14 cellular contexts compared by ENCODE assay signal in genomic region chr13:40503026-40503425, GRCh38.
DNase-seq lines count a peak whose midpoint lies in the region; ATAC-seq and TF ChIP-seq lines count a peak whose summit lies in the region.
"Had no signal": no experiment of that assay in that cellular context is flagged by ENCODE, and none has a peak within 500 bp of the region (broad histone marks: within the 10 kb centered on the region; RNA-seq: fewer than 3 reads in every experiment).

No MANE protein-coding gene starts in this region.

- peak overlapping the region; percentile 87 for H4K91ac ChIP-seq in trophoblast cell (ENCODE audit: low read depth, low read length)

- no peak overlapping the region for H3K23ac ChIP-seq in trophoblast cell (ENCODE audit: low read length)

- H2BK120ac ChIP-seq in trophoblast cell (ENCODE audit: insufficient read depth, low read length, poor library complexity) = peak overlapping the region; percentile 85

- peaks cover 7% of the 10 kb centered on the region for H3K79me1 ChIP-seq in trophoblast cell (ENCODE audit: low read length)

- H3K27me3 ChIP-seq in BJ (ENCODE audit: control insufficient read depth, insufficient read depth, low read length) (no peaks in the 10 kb centered on the region), trophoblast cell (ENCODE audit: insufficient read depth, low read length) (no peaks in the 10 kb centered on the region), heart left ventricle (no peaks in the 10 kb centered on the region)

- no peak for ATAC-seq in heart left ventricle
- ATAC-seq: HCT116 had no signal

- peaks cover 1% of the 10 kb centered on the region for H3K79me2 ChIP-seq in trophoblast cell (ENCODE audit: control insufficient read depth, insufficient read depth, low read length, poor library complexity)

- POLR2A ChIA-PET in BJ (lab: Charles Lee) = interaction anchor here (0.6 kb wide), 1 partner anchor 95 kb away, joined by 3 read pairs; no protein-coding TSS in a partner anchor

- no peak overlapping the region for H2AFZ ChIP-seq in trophoblast cell (ENCODE audit: insufficient read depth, low read length, poor library complexity)

- peak overlapping the region; percentile 77 for H3K14ac ChIP-seq in trophoblast cell (ENCODE audit: low read length)

- TF ChIP-seq POLR2A in heart left ventricle (IDR thresholded peaks at IDR 0.05) = no peak

- in situ Hi-C loops in astrocyte of the spinal cord (cut with HindIII; ENCODE audit: low sequenced_read_pairs) = no loop called here

- H3K9me3 ChIP-seq in trophoblast cell (ENCODE audit: insufficient read depth, low read depth, low read length) = no peaks in the 10 kb centered on the region
- H3K9me3 ChIP-seq in heart left ventricle = no peaks in the 10 kb centered on the region

- H3K4ac ChIP-seq in trophoblast cell (ENCODE audit: low read depth, low read length) = peak overlapping the region; percentile 76

- TF ChIP-seq CTCF in BJ (IDR thresholded peaks at IDR 0.05; ENCODE audit: insufficient read depth, low read depth, low read length) (no peak), astrocyte of the spinal cord (IDR thresholded peaks at IDR 0.05; ENCODE audit: low read depth, low read length) (no peak), fibroblast of villous mesenchyme (IDR thresholded peaks at IDR 0.05; ENCODE audit: insufficient read depth, low read depth, low read length) (no peak), heart left ventricle (IDR thresholded peaks at IDR 0.05) (no peak)

- DNase-seq in BJ (ENCODE audit: low read depth) (peak; percentile 16), astrocyte of the spinal cord (ENCODE audit: low read depth, low spot score) (peak; percentile 15), fibroblast of villous mesenchyme (ENCODE audit: low read depth) (peak; percentile 47), trophoblast cell (peak in 1 of 2 donors; percentile 14), NCI-H526 treated with DMSO at 0.1 percent for 48 hours (lab: John Stamatoyannopoulos, UW) (no peak), NCI-H82 (lab: John Stamatoyannopoulos, UW) (no peak), heart left ventricle (no peak)
- DNase-seq: COR-L47; DMS53; NCI-H187 treated with DMSO at 0.1 percent for 48 hours; NCI-H69; NK-92 treated with Interleukin-12 subunit alpha and Interleukin-12 subunit beta, amount 100 ng/mL, for 24 hours; SHP77 treated with DMSO at 0.1 percent for 48 hours had no signal

- H3K18ac ChIP-seq in trophoblast cell (ENCODE audit: low read length) = peak overlapping the region; percentile 69

- H3K27ac ChIP-seq in trophoblast cell (ENCODE audit: low read depth, low read length) (peak overlapping the region; percentile 42), heart left ventricle (no peak overlapping the region)

- H3K36me3 ChIP-seq in BJ (ENCODE audit: control insufficient read depth, insufficient read depth, low read length) = no peaks in the 10 kb centered on the region
- no peaks in the 10 kb centered on the region for H3K36me3 ChIP-seq in trophoblast cell (ENCODE audit: control insufficient read depth in 1 of 2, insufficient read depth in 2 of 2, low read length in 2 of 2)
- no peaks in the 10 kb centered on the region for H3K36me3 ChIP-seq in heart left ventricle

- H2BK5ac ChIP-seq in trophoblast cell (ENCODE audit: low read depth, low read length, poor library complexity) = peak overlapping the region; percentile 43

- CTCF ChIA-PET in BJ (lab: Yijun Ruan, JAX) = interaction anchor here (1.2 kb wide), 1 partner anchor 11 kb away, joined by 3 read pairs; no protein-coding TSS in a partner anchor

- H3K4me1 ChIP-seq in trophoblast cell (ENCODE audit: control insufficient read depth in 1 of 2, insufficient read depth in 2 of 2, low read length in 2 of 2) = peaks cover 9 to 15% of the 10 kb centered on the region in 2 experiments
- peaks cover 0 to 22% (median 5%) of the 10 kb centered on the region in 12 donors for H3K4me1 ChIP-seq in heart left ventricle

- no peak overlapping the region for H3K4me2 ChIP-seq in trophoblast cell (ENCODE audit: low read length)

- H2BK12ac ChIP-seq in trophoblast cell (ENCODE audit: low read length) = peak overlapping the region; percentile 71

- no peak overlapping the region for H4K12ac ChIP-seq in trophoblast cell (ENCODE audit: low read depth, low read length)

- H3K4me3 ChIP-seq in BJ (ENCODE audit: low read depth, low read length) (no peak overlapping the region), astrocyte of the spinal cord (ENCODE audit: low read depth, low read length) (no peak overlapping the region), fibroblast of villous mesenchyme (ENCODE audit: low read depth, low read length) (no peak overlapping the region), trophoblast cell (ENCODE audit: low read depth, low read length) (no peak overlapping the region), heart left ventricle (no peak overlapping the region)

- H3K9ac ChIP-seq in trophoblast cell (ENCODE audit: low read length) = no peak overlapping the region

- peak overlapping the region; percentile 89 for H2AK5ac ChIP-seq in trophoblast cell (ENCODE audit: low read length)

- no CpG with 5 or more reads among the region's 2 CpGs for WGBS in trophoblast cell (ENCODE audit: extremely low coverage, insufficient coverage, insufficient read length)
- 95 to 98% (median 95%) methylated on average over 2 of the region's 2 CpGs for WGBS in heart left ventricle, 4 donors

- no peak overlapping the region for H4K8ac ChIP-seq in trophoblast cell (ENCODE audit: low read depth, low read length)

- intact Hi-C loops in heart left ventricle (cut with DNase I) = loop anchor here in 1 of 10 donors (10.0 kb wide), 1 partner anchor 58 kb away; no protein-coding TSS in a partner anchor

Comparison
In these comparisons a context has a peak if more than half of its experiments do, and no peak if none do; other contexts are left out.
1. DNase-seq: peak in BJ (single experiment), astrocyte of the spinal cord (single experiment) and fibroblast of villous mesenchyme (single experiment); none in NCI-H526 treated with DMSO at 0.1 percent for 48 hours (single experiment), NCI-H82 (single experiment) and heart left ventricle (0 of 5).